8 cellular contexts compared by ENCODE assay signal in genomic region chr2:68594674-68595492, GRCh38. TPM values are rescaled to one million over a fixed set of nuclear protein-coding genes. Genes with fewer than 3 reads are reported as not detected.
DNase-seq lines count a peak whose midpoint lies in the region; ATAC-seq and TF ChIP-seq lines count a peak whose summit lies in the region.

No MANE protein-coding gene starts in this region.

- TF ChIP-seq EP300 in SK-N-SH (IDR thresholded peaks at IDR 0.05; ENCODE audit: borderline replicate concordance in 1 of 2, low read depth in 1 of 2, low read length in 1 of 2), result no peak

- 12% methylated on average over 5 of the region's 5 CpGs for WGBS in SK-N-SH (ENCODE audit: low lambda C conversion rate)
- WGBS in adrenal gland, 4 donors, result 18 to 32% (median 19%) methylated on average over 5 of the region's 5 CpGs

- TF ChIP-seq CTCF in SK-N-SH (IDR thresholded peaks at IDR 0.05) (peak; percentile 92), adrenal gland (IDR thresholded peaks at IDR 0.05) (peak; percentile 51 to 87 (median 79))

- CTCF ChIA-PET in SK-N-SH (lab: Yijun Ruan, JAX), result interaction anchor here (0.5 to 2.9 kb wide), 55 partner anchors 8 to 1023 kb away, joined by 3 to 21 read pairs (median 5); partner anchors contain the start of genes APLF, FBXO48 and PROKR1

- POLR2A ChIA-PET in SK-N-SH (lab: Yijun Ruan, JAX), result interaction anchor here (0.6 kb wide), 1 partner anchor 1752 kb away, joined by 3 read pairs; no protein-coding TSS in a partner anchor

- peak overlapping the region in 1 of 2 experiments; percentile 28; a peak in 1 of 4 replicates for H3K27ac ChIP-seq in SK-N-SH (ENCODE audit: low read depth in 2 of 2, low read length in 1 of 2)
- H3K27ac ChIP-seq in adrenal gland, result peak overlapping the region in 1 of 5 donors; percentile 6

- no peaks in the 10 kb centered on the region for H3F3A ChIP-seq in SK-N-SH (replicated peaks; ENCODE audit: insufficient read depth)

- ATAC-seq in HG03432 (IDR thresholded peaks at IDR 0.05; ENCODE audit: unreplicated experiment), result peak; percentile 88

- H4K20me1 ChIP-seq in SK-N-SH (ENCODE audit: insufficient read depth), result no peaks in the 10 kb centered on the region

- H3K4me2 ChIP-seq in SK-N-SH, result no peak overlapping the region

- no peak for TF ChIP-seq POLR2A in adrenal gland (IDR thresholded peaks at IDR 0.05)

- peak; percentile 57 for TF ChIP-seq RAD21 in SK-N-SH (IDR thresholded peaks at IDR 0.05; ENCODE audit: low read length)

- no peak overlapping the region for H3K4me3 ChIP-seq in SK-N-SH (ENCODE audit: low read depth in 2 of 2, low read length in 1 of 2)
- peak overlapping the region in 1 of 4 donors; percentile 52 for H3K4me3 ChIP-seq in adrenal gland

- no peaks in the 10 kb centered on the region for H3K9me2 ChIP-seq in SK-N-SH

- H3K9ac ChIP-seq in SK-N-SH, result no peak overlapping the region

- DNase-seq in SIG-M5 treated with dmso at 0.1 percent for 504 hours (lab: John Stamatoyannopoulos, UW; ENCODE audit: unreplicated experiment), result peak; percentile 48
- no peak for DNase-seq in SIG-M5 (lab: John Stamatoyannopoulos, UW)
- DNase-seq in SK-N-SH, result peak; percentile 48
- DNase-seq in adrenal gland, result peak; percentile 53 to 82 (median 63)
- DNase-seq in iPS-NIHi7 (ENCODE audit: extremely low spot score), result peak; percentile 65
- DNase-seq in stimulated activated CD4-positive, alpha-beta T cell treated with anti-CD3 and anti-CD28 coated beads, Interleukin-2, amount 100 ng/mL, for 4 hours (ENCODE audit: low read depth), result peak; percentile 36
- DNase-seq in posterior cingulate gyrus, result no peak

- H3K27me3 ChIP-seq in SK-N-SH (ENCODE audit: insufficient read depth) (no peaks in the 10 kb centered on the region), adrenal gland (no peaks in the 10 kb centered on the region)

- intact Hi-C loops in adrenal gland (cut with DNase I) (loop anchor here in 1 of 2 donors (10.0 kb wide), 1 partner anchor 110 kb away; no protein-coding TSS in a partner anchor), posterior cingulate gyrus (cut with DNase I) (no loop called here)

- no peaks in the 10 kb centered on the region for H3K36me3 ChIP-seq in SK-N-SH (replicated peaks in 1 of 2; ENCODE audit: control insufficient read depth in 1 of 2, insufficient read depth in 2 of 2, low read length in 1 of 2)
- no peaks in the 10 kb centered on the region for H3K36me3 ChIP-seq in adrenal gland (replicated peaks in 1 of 2)

- no peaks in the 10 kb centered on the region for H3K79me2 ChIP-seq in SK-N-SH (ENCODE audit: insufficient read depth)

- peaks cover 0 to 4% of the 10 kb centered on the region in 2 experiments; a peak in 2 of 4 replicates for H3K4me1 ChIP-seq in SK-N-SH (ENCODE audit: control insufficient read depth in 1 of 2, insufficient read depth in 2 of 2, low read depth in 1 of 2, low read length in 1 of 2)
- peaks cover 0 to 7% of the 10 kb centered on the region in 2 donors for H3K4me1 ChIP-seq in adrenal gland (replicated peaks in 1 of 2)

- H2AFZ ChIP-seq in SK-N-SH (ENCODE audit: low read depth), result peak overlapping the region; percentile 60; the same call in 1 of the 2 replicates

- H3K9me3 ChIP-seq in SK-N-SH (no peaks in the 10 kb centered on the region), adrenal gland (replicated peaks in 1 of 3) (no peaks in the 10 kb centered on the region)

TF ChIP-seq in SK-N-SH, 30 proteins besides CTCF, POLR2A, EP300 and RAD21:
- TF ChIP-seq SMC3 (IDR thresholded peaks at IDR 0.05; ENCODE audit: low read depth, low read length) (peak; percentile 64), ELF1 (IDR thresholded peaks at IDR 0.05) (no peak)

RNA-seq across cellular contexts. Expression of gene PROKR1, which starts 48.5 kb away (rescaled TPM):
- polyA plus RNA-seq in SK-N-SH (2012; rRNA removed), result not detected in 2 replicates
- polyA plus RNA-seq in SK-N-SH (2012; cell fraction: cytosol; rRNA removed), result not detected in 2 replicates
- 0.05 and 0.06 TPM in 2 replicates for polyA plus RNA-seq in SK-N-SH (2012; cell fraction: nucleus; rRNA removed)
- 1 to 10 TPM in 1 of 8 donors, under 1 TPM in 3, not detected in 4; 0.06 to 2.4 (median 0.77) TPM for total RNA-seq in adrenal gland
- under 1 TPM; 0.17 to 0.53 (median 0.32) TPM for polyA plus RNA-seq in adrenal gland

Comparison
In these comparisons a context has a peak if more than half of its experiments do, and no peak if none do; other contexts are left out.
1. DNase-seq: peak in SIG-M5 treated with dmso at 0.1 percent for 504 hours (single experiment), SK-N-SH (single experiment), adrenal gland (7 of 7), iPS-NIHi7 (single experiment) and stimulated activated CD4-positive, alpha-beta T cell treated with anti-CD3 and anti-CD28 coated beads, Interleukin-2, amount 100 ng/mL, for 4 hours (single experiment); none in SIG-M5 (single experiment) and posterior cingulate gyrus (0 of 10).